Comparison of ENCODE assay signal across 1 cellular context in the genomic region with DNA sequence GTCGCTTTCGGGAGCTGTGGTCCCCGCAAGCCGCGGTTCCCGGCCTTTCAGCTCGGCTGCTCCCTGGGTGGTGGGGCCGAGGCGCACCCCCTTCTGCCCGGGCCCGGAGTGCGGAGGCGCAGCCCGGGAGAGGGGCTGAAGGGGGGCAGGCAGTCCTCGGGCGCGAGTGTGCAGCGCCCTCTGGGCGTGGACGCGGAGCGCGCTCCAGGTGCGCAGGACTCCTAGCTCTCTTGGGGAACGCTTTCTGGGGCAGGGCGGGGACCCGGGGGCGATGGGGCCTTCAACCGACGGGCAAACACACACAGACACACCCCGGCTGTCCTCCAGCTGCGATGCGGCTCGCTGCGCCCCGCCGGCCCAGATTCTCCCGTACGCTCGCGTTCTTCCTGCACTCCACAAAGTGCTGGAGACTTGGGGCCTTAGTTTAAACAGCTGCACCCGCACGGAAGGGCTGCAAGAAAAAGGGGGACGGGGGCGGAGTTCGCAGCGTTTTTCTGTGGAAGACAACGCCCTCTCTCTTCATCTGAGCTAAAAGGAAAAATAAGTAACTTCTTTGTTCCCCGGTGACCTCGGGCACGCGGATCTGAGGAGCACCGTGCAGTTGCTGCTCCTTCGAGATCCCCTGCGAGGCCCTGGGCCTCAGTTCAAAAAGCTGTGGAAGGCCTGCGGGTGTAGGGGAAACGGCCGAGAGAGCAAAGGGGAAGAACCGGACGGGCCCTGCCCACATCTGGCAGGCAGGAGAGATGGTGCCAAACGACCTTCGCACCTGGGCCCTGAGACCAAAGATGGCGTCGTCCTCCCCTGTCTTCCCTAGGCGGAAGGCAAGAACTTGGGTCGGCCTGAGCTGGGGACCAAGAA.
A peak's percentile ranks its signal among the peaks of the same experiment; 100 is the strongest.
TF ChIP-seq lines count a peak whose summit lies in the region.

No MANE protein-coding gene starts in this region.

TF ChIP-seq in HepG2, 621 proteins besides CTCF, POLR2A, EP300 and RAD21 (continued from another document and continues in another):
- TF ChIP-seq, protein P1, sequence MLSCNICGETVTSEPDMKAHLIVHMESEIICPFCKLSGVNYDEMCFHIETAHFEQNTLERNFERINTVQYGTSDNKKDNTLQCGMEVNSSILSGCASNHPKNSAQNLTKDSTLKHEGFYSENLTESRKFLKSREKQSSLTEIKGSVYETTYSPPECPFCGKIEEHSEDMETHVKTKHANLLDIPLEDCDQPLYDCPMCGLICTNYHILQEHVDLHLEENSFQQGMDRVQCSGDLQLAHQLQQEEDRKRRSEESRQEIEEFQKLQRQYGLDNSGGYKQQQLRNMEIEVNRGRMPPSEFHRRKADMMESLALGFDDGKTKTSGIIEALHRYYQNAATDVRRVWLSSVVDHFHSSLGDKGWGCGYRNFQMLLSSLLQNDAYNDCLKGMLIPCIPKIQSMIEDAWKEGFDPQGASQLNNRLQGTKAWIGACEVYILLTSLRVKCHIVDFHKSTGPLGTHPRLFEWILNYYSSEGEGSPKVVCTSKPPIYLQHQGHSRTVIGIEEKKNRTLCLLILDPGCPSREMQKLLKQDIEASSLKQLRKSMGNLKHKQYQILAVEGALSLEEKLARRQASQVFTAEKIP (CRISPR knock-in tag; IDR thresholded peaks at IDR 0.05; ENCODE audit: borderline replicate concordance), result no peak
- no peak; the same call in 1 of the 2 replicates for TF ChIP-seq ZNF274 (CRISPR knock-in tag; IDR thresholded peaks at IDR 0.05)
- no peak for TF ChIP-seq ZNF816 (CRISPR knock-in tag; IDR thresholded peaks at IDR 0.05; ENCODE audit: borderline replicate concordance)
- TF ChIP-seq ZNF749 (CRISPR knock-in tag; IDR thresholded peaks at IDR 0.05; ENCODE audit: borderline replicate concordance), result no peak
- TF ChIP-seq EHMT2 (IDR thresholded peaks at IDR 0.05; ENCODE audit: borderline replicate concordance, low read depth, low read length), result no peak
- TF ChIP-seq MXI1 (IDR thresholded peaks at IDR 0.05; ENCODE audit: borderline replicate concordance, low read depth, low read length), result peak; percentile 47; the same call in 1 of the 3 replicates
- TF ChIP-seq NFYC (CRISPR knock-in tag; IDR thresholded peaks at IDR 0.05), result no peak
- TF ChIP-seq, protein P2, sequence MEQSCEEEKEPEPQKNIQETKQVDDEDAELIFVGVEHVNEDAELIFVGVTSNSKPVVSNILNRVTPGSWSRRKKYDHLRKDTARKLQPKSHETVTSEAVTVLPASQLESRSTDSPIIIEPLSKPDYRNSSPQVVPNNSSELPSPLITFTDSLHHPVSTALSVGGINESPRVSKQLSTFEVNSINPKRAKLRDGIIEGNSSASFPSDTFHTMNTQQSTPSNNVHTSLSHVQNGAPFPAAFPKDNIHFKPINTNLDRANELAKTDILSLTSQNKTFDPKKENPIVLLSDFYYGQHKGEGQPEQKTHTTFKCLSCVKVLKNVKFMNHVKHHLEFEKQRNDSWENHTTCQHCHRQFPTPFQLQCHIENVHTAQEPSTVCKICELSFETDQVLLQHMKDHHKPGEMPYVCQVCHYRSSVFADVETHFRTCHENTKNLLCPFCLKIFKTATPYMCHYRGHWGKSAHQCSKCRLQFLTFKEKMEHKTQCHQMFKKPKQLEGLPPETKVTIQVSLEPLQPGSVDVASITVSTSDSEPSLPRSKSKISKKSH (CRISPR knock-in tag; IDR thresholded peaks at IDR 0.05; ENCODE audit: borderline replicate concordance), result peak; percentile 47; the same call in 1 of the 2 replicates
- TF ChIP-seq, protein P3, sequence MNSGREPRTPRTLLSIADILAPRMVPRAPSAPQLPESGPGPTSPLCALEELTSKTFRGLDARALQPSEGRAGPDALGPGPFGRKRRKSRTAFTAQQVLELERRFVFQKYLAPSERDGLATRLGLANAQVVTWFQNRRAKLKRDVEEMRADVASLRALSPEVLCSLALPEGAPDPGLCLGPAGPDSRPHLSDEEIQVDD (CRISPR knock-in tag; IDR thresholded peaks at IDR 0.05; ENCODE audit: borderline replicate concordance), result 0 out of 2 replicates have a peak, but pooled peaks have one; percentile 47
- peak; percentile 17; the same call in 1 of the 2 replicates for TF ChIP-seq CEBPG (CRISPR knock-in tag; IDR thresholded peaks at IDR 0.05)
- TF ChIP-seq ZMYM3 (CRISPR knock-in tag; IDR thresholded peaks at IDR 0.05), result peak; percentile 86
- peak; percentile 92 for TF ChIP-seq ZNF572 (CRISPR knock-in tag; IDR thresholded peaks at IDR 0.05)
- TF ChIP-seq, protein P4, sequence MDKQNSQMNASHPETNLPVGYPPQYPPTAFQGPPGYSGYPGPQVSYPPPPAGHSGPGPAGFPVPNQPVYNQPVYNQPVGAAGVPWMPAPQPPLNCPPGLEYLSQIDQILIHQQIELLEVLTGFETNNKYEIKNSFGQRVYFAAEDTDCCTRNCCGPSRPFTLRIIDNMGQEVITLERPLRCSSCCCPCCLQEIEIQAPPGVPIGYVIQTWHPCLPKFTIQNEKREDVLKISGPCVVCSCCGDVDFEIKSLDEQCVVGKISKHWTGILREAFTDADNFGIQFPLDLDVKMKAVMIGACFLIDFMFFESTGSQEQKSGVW (CRISPR knock-in tag; IDR thresholded peaks at IDR 0.05; ENCODE audit: borderline replicate concordance), result no peak
- TF ChIP-seq, protein P5, sequence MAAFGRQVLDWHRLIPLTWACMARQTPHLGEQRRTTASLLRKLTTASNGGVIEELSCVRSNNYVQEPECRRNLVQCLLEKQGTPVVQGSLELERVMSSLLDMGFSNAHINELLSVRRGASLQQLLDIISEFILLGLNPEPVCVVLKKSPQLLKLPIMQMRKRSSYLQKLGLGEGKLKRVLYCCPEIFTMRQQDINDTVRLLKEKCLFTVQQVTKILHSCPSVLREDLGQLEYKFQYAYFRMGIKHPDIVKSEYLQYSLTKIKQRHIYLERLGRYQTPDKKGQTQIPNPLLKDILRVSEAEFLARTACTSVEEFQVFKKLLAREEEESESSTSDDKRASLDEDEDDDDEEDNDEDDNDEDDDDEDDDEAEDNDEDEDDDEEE (CRISPR knock-in tag; IDR thresholded peaks at IDR 0.05), result 0 out of 2 replicates have a peak, but pooled peaks have one; percentile 0
- TF ChIP-seq SAP130 (CRISPR knock-in tag; IDR thresholded peaks at IDR 0.05; ENCODE audit: low read depth), result peak; percentile 66
- peak; percentile 69; the same call in 1 of the 2 replicates for TF ChIP-seq ZZZ3 (CRISPR knock-in tag; IDR thresholded peaks at IDR 0.05; ENCODE audit: borderline replicate concordance)
- TF ChIP-seq CAMTA2 (CRISPR knock-in tag; IDR thresholded peaks at IDR 0.05; ENCODE audit: borderline replicate concordance), result peak; percentile 43; the same call in 1 of the 2 replicates
- TF ChIP-seq ZNF776 (CRISPR knock-in tag; IDR thresholded peaks at IDR 0.05), result peak; percentile 54; the same call in 1 of the 2 replicates
- TF ChIP-seq NFKB2 (CRISPR knock-in tag; IDR thresholded peaks at IDR 0.05; ENCODE audit: borderline replicate concordance), result no peak
- no peak; the same call in 1 of the 2 replicates for TF ChIP-seq SMAD9 (CRISPR knock-in tag; IDR thresholded peaks at IDR 0.05)
- peak; percentile 86 for TF ChIP-seq HNF4A (CRISPR knock-in tag; IDR thresholded peaks at IDR 0.05)
- TF ChIP-seq ZNF317 (CRISPR knock-in tag; IDR thresholded peaks at IDR 0.05), result peak; percentile 66; the same call in 1 of the 2 replicates
- TF ChIP-seq, protein P6, sequence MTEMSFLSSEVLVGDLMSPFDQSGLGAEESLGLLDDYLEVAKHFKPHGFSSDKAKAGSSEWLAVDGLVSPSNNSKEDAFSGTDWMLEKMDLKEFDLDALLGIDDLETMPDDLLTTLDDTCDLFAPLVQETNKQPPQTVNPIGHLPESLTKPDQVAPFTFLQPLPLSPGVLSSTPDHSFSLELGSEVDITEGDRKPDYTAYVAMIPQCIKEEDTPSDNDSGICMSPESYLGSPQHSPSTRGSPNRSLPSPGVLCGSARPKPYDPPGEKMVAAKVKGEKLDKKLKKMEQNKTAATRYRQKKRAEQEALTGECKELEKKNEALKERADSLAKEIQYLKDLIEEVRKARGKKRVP (CRISPR knock-in tag; IDR thresholded peaks at IDR 0.05), result peak in 1 of 2 experiments; percentile 76; a peak in 1 of 4 replicates
- peak; percentile 76; the same call in 1 of the 2 replicates for TF ChIP-seq MAZ (IDR thresholded peaks at IDR 0.05; ENCODE audit: borderline replicate concordance, low read depth, low read length)
- peak; percentile 96 for TF ChIP-seq MAZ (CRISPR knock-in tag; IDR thresholded peaks at IDR 0.05; ENCODE audit: low read depth)
- TF ChIP-seq ZMYM4 (CRISPR knock-in tag; IDR thresholded peaks at IDR 0.05), result peak; percentile 81
- no peak for TF ChIP-seq MYNN (CRISPR knock-in tag; IDR thresholded peaks at IDR 0.05; ENCODE audit: low read depth)
- 0 out of 2 replicates have a peak, but pooled peaks have one; percentile 25 for TF ChIP-seq ZNF160 (CRISPR knock-in tag; IDR thresholded peaks at IDR 0.05)
- TF ChIP-seq RCOR2 (CRISPR knock-in tag; IDR thresholded peaks at IDR 0.05), result no peak
- TF ChIP-seq, protein P7, sequence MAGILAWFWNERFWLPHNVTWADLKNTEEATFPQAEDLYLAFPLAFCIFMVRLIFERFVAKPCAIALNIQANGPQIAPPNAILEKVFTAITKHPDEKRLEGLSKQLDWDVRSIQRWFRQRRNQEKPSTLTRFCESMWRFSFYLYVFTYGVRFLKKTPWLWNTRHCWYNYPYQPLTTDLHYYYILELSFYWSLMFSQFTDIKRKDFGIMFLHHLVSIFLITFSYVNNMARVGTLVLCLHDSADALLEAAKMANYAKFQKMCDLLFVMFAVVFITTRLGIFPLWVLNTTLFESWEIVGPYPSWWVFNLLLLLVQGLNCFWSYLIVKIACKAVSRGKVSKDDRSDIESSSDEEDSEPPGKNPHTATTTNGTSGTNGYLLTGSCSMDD (CRISPR knock-in tag; IDR thresholded peaks at IDR 0.05), result no peak
- TF ChIP-seq TCF12 (IDR thresholded peaks at IDR 0.05), result no peak
- TF ChIP-seq TCF12 (CRISPR knock-in tag; IDR thresholded peaks at IDR 0.05), result no peak
- TF ChIP-seq ETV5 (CRISPR knock-in tag; IDR thresholded peaks at IDR 0.05; ENCODE audit: borderline replicate concordance), result peak; percentile 29; the same call in 1 of the 2 replicates
- no peak for TF ChIP-seq EZH2 (conservative IDR thresholded peaks at IDR 0.05; ENCODE audit: low read depth, low read length)
- TF ChIP-seq, protein P8, sequence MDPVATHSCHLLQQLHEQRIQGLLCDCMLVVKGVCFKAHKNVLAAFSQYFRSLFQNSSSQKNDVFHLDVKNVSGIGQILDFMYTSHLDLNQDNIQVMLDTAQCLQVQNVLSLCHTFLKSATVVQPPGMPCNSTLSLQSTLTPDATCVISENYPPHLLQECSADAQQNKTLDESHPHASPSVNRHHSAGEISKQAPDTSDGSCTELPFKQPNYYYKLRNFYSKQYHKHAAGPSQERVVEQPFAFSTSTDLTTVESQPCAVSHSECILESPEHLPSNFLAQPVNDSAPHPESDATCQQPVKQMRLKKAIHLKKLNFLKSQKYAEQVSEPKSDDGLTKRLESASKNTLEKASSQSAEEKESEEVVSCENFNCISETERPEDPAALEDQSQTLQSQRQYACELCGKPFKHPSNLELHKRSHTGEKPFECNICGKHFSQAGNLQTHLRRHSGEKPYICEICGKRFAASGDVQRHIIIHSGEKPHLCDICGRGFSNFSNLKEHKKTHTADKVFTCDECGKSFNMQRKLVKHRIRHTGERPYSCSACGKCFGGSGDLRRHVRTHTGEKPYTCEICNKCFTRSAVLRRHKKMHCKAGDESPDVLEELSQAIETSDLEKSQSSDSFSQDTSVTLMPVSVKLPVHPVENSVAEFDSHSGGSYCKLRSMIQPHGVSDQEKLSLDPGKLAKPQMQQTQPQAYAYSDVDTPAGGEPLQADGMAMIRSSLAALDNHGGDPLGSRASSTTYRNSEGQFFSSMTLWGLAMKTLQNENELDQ (CRISPR knock-in tag; IDR thresholded peaks at IDR 0.05; ENCODE audit: borderline replicate concordance), result 0 out of 2 replicates have a peak, but pooled peaks have one; percentile 38
- TF ChIP-seq KLF11 (CRISPR knock-in tag; IDR thresholded peaks at IDR 0.05), result 0 out of 2 replicates have a peak, but pooled peaks have one; percentile 38
- TF ChIP-seq JUNB (CRISPR knock-in tag; IDR thresholded peaks at IDR 0.05; ENCODE audit: borderline replicate concordance), result no peak
- peak; percentile 68 for TF ChIP-seq TBX2 (CRISPR knock-in tag; IDR thresholded peaks at IDR 0.05; ENCODE audit: borderline replicate concordance)
- TF ChIP-seq, protein P9, sequence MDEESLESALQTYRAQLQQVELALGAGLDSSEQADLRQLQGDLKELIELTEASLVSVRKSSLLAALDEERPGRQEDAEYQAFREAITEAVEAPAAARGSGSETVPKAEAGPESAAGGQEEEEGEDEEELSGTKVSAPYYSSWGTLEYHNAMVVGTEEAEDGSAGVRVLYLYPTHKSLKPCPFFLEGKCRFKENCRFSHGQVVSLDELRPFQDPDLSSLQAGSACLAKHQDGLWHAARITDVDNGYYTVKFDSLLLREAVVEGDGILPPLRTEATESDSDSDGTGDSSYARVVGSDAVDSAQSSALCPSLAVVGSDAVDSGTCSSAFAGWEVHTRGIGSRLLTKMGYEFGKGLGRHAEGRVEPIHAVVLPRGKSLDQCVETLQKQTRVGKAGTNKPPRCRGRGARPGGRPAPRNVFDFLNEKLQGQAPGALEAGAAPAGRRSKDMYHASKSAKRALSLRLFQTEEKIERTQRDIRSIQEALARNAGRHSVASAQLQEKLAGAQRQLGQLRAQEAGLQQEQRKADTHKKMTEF (CRISPR knock-in tag; IDR thresholded peaks at IDR 0.05), result peak; percentile 69
- no peak for TF ChIP-seq ZNF556 (CRISPR knock-in tag; IDR thresholded peaks at IDR 0.05; ENCODE audit: borderline replicate concordance)
- peak; percentile 34; the same call in 1 of the 2 replicates for TF ChIP-seq ZNF430 (CRISPR knock-in tag; IDR thresholded peaks at IDR 0.05)
- TF ChIP-seq ZNF468 (CRISPR knock-in tag; IDR thresholded peaks at IDR 0.05), result no peak
- TF ChIP-seq WIZ (CRISPR knock-in tag; IDR thresholded peaks at IDR 0.05), result 0 out of 2 replicates have a peak, but pooled peaks have one; percentile 40
- TF ChIP-seq THAP11 (CRISPR knock-in tag; IDR thresholded peaks at IDR 0.05), result no peak; the same call in 1 of the 2 replicates
- TF ChIP-seq, protein P10, sequence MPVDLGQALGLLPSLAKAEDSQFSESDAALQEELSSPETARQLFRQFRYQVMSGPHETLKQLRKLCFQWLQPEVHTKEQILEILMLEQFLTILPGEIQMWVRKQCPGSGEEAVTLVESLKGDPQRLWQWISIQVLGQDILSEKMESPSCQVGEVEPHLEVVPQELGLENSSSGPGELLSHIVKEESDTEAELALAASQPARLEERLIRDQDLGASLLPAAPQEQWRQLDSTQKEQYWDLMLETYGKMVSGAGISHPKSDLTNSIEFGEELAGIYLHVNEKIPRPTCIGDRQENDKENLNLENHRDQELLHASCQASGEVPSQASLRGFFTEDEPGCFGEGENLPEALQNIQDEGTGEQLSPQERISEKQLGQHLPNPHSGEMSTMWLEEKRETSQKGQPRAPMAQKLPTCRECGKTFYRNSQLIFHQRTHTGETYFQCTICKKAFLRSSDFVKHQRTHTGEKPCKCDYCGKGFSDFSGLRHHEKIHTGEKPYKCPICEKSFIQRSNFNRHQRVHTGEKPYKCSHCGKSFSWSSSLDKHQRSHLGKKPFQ (CRISPR knock-in tag; IDR thresholded peaks at IDR 0.05; ENCODE audit: insufficient replicate concordance), result peak; percentile 67
- 0 out of 2 replicates have a peak, but pooled peaks have one; percentile 47 for TF ChIP-seq ZNF432 (CRISPR knock-in tag; IDR thresholded peaks at IDR 0.05; ENCODE audit: borderline replicate concordance)
- no peak for TF ChIP-seq NPAS2 (CRISPR knock-in tag; IDR thresholded peaks at IDR 0.05; ENCODE audit: borderline replicate concordance)
- no peak for TF ChIP-seq ZBTB1 (CRISPR knock-in tag; IDR thresholded peaks at IDR 0.05; ENCODE audit: borderline replicate concordance)
- TF ChIP-seq ZSCAN21 (CRISPR knock-in tag; IDR thresholded peaks at IDR 0.05; ENCODE audit: borderline replicate concordance), result no peak
- TF ChIP-seq NFRKB (IDR thresholded peaks at IDR 0.05), result no peak
- TF ChIP-seq ZBTB20 (CRISPR knock-in tag; IDR thresholded peaks at IDR 0.05; ENCODE audit: borderline replicate concordance, low read depth), result 0 out of 2 replicates have a peak, but pooled peaks have one; percentile 51
